In genomic region chr10:58755688-58756087, GRCh38 we compare ENCODE assay signal across 9 cellular contexts.
A peak's percentile ranks its signal among the peaks of the same experiment; 100 is the strongest.
DNase-seq lines count a peak whose midpoint lies in the region; ATAC-seq and TF ChIP-seq lines count a peak whose summit lies in the region.
"Had no signal": no experiment of that assay in that cellular context is flagged by ENCODE, and none has a peak within 500 bp of the region (broad histone marks: within the 10 kb centered on the region; RNA-seq: fewer than 3 reads in every experiment).

No MANE protein-coding gene starts in this region.

- peak; percentile 78 for DNase-seq in LHCN-M2 (ENCODE audit: low read depth)
- peak; percentile 18 for DNase-seq in epithelial cell of prostate (ENCODE audit: low read depth, low spot score)
- DNase-seq in GM13977 (ENCODE audit: low spot score) = no peak
- no peak for DNase-seq in NCI-H774 (lab: John Stamatoyannopoulos, UW)
- DNase-seq in NCI-H146 treated with DMSO at 0.1 percent for 48 hours (lab: John Stamatoyannopoulos, UW; ENCODE audit: unreplicated experiment) = no peak
- DNase-seq: AML-193 had no signal

- in situ Hi-C loops in GM13977 (cut with MboI; ENCODE audit: low pct_unique_long_range_greater_than_20kb, low sequenced_read_pairs, unreplicated experiment) = no loop called here

- no peak for ATAC-seq in HG02642 (IDR thresholded peaks at IDR 0.05; ENCODE audit: poor library complexity, unreplicated experiment)

- H3K36me3 ChIP-seq in ACC112 (ENCODE audit: insufficient read depth, low read length) = no peaks in the 10 kb centered on the region
- no peaks in the 10 kb centered on the region for H3K36me3 ChIP-seq in muscle layer of colon (ENCODE audit: insufficient read depth, low read length)

- H3K79me2 ChIP-seq in ACC112 (ENCODE audit: control insufficient read depth, insufficient read depth, low read length, unreplicated experiment) = peaks cover 6% of the 10 kb centered on the region

- H3K4me1 ChIP-seq in ACC112 (ENCODE audit: control insufficient read depth, insufficient read depth, low read length, unreplicated experiment) (peaks cover 26% of the 10 kb centered on the region), muscle layer of colon (ENCODE audit: insufficient read depth, low read length) (peaks cover 9% of the 10 kb centered on the region)

- peak overlapping the region; percentile 78 for H3K4me3 ChIP-seq in ACC112 (ENCODE audit: low read depth, low read length)
- H3K4me3 ChIP-seq in muscle layer of colon (ENCODE audit: low read depth in 1 of 2, low read length in 2 of 2) = peak overlapping the region in 1 of 2 donors; percentile 19

- H3K9ac ChIP-seq in muscle layer of colon (ENCODE audit: low read length) = peak overlapping the region; percentile 31

- no peaks in the 10 kb centered on the region for H3K27me3 ChIP-seq in ACC112 (ENCODE audit: insufficient read depth, low read length)
- H3K27me3 ChIP-seq in muscle layer of colon (ENCODE audit: control insufficient read depth in 1 of 2, insufficient read depth in 2 of 2, low read length in 2 of 2) = no peaks in the 10 kb centered on the region

- H3K27ac ChIP-seq in ACC112 (ENCODE audit: low read depth, low read length) (peak overlapping the region; percentile 73), epithelial cell of prostate (no peak overlapping the region), muscle layer of colon (ENCODE audit: low read depth, low read length) (no peak overlapping the region)

- no peak for TF ChIP-seq CTCF in GM13977 (IDR thresholded peaks at IDR 0.05; ENCODE audit: extremely low read depth, insufficient read depth, missing control alignments)

- H3K9me3 ChIP-seq in muscle layer of colon (ENCODE audit: low read length) = no peaks in the 10 kb centered on the region

- peak overlapping the region; percentile 33 for H2AFZ ChIP-seq in ACC112 (ENCODE audit: low read length, unreplicated experiment)

Comparison
In these comparisons a context has a peak if more than half of its experiments do, and no peak if none do; other contexts are left out.
1. DNase-seq: peak in LHCN-M2 (single experiment) and epithelial cell of prostate (single experiment); none in GM13977 (single experiment), NCI-H774 (single experiment) and NCI-H146 treated with DMSO at 0.1 percent for 48 hours (single experiment).